In the genomic region with DNA sequence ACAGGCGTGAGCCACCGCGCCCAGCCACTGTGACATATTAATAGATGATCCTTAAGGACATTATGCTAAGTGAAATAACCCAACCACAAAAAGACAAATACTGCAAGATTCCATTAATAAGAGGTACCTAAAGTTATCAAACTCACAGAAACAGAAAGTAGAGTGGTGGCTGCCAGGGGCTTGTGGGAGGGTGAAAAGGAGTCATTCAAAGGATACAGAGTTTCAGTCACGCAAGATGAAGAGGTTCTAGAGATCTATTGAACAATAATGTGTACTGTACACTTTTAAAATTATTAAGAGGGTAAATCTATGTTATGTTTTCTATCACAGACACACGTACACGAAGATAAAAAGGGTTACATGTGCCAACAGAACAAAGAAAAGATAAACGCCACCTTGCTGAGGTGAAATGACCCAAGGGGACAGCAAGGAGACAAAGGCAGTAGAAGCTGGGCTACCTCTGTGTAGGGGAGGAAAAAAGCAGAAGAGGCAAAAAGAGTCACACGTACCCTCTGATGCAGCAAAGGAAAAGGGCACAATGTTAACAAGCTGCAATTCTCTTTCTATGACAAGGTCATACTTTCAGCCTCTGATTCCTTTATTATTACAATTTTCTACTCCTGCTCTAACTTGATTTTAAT, we compare ENCODE assay signal across 1 cellular context.
TF ChIP-seq lines count a peak whose summit lies in the region.

No MANE protein-coding gene starts in this region.

TF ChIP-seq in neural cell, 6 proteins besides CTCF, POLR2A, EP300 and RAD21 (continued from another document):
- TF ChIP-seq, protein P1, sequence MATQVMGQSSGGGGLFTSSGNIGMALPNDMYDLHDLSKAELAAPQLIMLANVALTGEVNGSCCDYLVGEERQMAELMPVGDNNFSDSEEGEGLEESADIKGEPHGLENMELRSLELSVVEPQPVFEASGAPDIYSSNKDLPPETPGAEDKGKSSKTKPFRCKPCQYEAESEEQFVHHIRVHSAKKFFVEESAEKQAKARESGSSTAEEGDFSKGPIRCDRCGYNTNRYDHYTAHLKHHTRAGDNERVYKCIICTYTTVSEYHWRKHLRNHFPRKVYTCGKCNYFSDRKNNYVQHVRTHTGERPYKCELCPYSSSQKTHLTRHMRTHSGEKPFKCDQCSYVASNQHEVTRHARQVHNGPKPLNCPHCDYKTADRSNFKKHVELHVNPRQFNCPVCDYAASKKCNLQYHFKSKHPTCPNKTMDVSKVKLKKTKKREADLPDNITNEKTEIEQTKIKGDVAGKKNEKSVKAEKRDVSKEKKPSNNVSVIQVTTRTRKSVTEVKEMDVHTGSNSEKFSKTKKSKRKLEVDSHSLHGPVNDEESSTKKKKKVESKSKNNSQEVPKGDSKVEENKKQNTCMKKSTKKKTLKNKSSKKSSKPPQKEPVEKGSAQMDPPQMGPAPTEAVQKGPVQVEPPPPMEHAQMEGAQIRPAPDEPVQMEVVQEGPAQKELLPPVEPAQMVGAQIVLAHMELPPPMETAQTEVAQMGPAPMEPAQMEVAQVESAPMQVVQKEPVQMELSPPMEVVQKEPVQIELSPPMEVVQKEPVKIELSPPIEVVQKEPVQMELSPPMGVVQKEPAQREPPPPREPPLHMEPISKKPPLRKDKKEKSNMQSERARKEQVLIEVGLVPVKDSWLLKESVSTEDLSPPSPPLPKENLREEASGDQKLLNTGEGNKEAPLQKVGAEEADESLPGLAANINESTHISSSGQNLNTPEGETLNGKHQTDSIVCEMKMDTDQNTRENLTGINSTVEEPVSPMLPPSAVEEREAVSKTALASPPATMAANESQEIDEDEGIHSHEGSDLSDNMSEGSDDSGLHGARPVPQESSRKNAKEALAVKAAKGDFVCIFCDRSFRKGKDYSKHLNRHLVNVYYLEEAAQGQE (IDR thresholded peaks at IDR 0.05; ENCODE audit: borderline replicate concordance): no peak
- no peak for TF ChIP-seq EZH2 (IDR thresholded peaks at IDR 0.05; ENCODE audit: borderline replicate concordance, insufficient read depth, low read length, poor library complexity, severe bottlenecking)
